Comparison of ENCODE assay signal across 1 cellular context in genomic region chr11:118622376-118623290, GRCh38.
A peak's percentile ranks its signal among the peaks of the same experiment; 100 is the strongest.
TF ChIP-seq lines count a peak whose summit lies in the region.

No MANE protein-coding gene starts in this region.

TF ChIP-seq in HEK293, 187 proteins besides CTCF, POLR2A, EP300 and RAD21 (continued from another document):
- no peak for TF ChIP-seq TSHZ1 (tag by site-specific recombination; IDR thresholded peaks at IDR 0.05; ENCODE audit: borderline replicate concordance)
- 0 out of 2 replicates have a peak, but pooled peaks have one; percentile 13 for TF ChIP-seq HOXD13 (CRISPR knock-in tag; IDR thresholded peaks at IDR 0.05; ENCODE audit: borderline replicate concordance)
- no peak for TF ChIP-seq ZBTB8A (tag by site-specific recombination; IDR thresholded peaks at IDR 0.05)
- TF ChIP-seq PRDM4 (tag by site-specific recombination; IDR thresholded peaks at IDR 0.05): no peak
- TF ChIP-seq ZNF518A (tag by site-specific recombination; conservative IDR thresholded peaks at IDR 0.05; ENCODE audit: low read depth): no peak
- no peak for TF ChIP-seq ZNF26 (tag by site-specific recombination; IDR thresholded peaks at IDR 0.05)
- TF ChIP-seq ZNF645 (tag by site-specific recombination; IDR thresholded peaks at IDR 0.05): no peak
- no peak for TF ChIP-seq TRIM28 (IDR thresholded peaks at IDR 0.05; ENCODE audit: borderline replicate concordance, low read length)
- no peak for TF ChIP-seq ZNF404 (tag by site-specific recombination; IDR thresholded peaks at IDR 0.05)
- 0 out of 2 replicates have a peak, but pooled peaks have one; percentile 26 for TF ChIP-seq OSR2 (tag by site-specific recombination; IDR thresholded peaks at IDR 0.05)
- TF ChIP-seq ZNF175 (tag by site-specific recombination; IDR thresholded peaks at IDR 0.05): no peak
- no peak for TF ChIP-seq ZNF140 (tag by site-specific recombination; IDR thresholded peaks at IDR 0.05)
- peak; percentile 55 for TF ChIP-seq EGR2 (tag by site-specific recombination; IDR thresholded peaks at IDR 0.05; ENCODE audit: low read depth)
- TF ChIP-seq ZNF837 (tag by site-specific recombination; IDR thresholded peaks at IDR 0.05): no peak
- TF ChIP-seq SCRT1 (tag by site-specific recombination; IDR thresholded peaks at IDR 0.05; ENCODE audit: borderline replicate concordance): no peak
- no peak for TF ChIP-seq ZNF433 (tag by site-specific recombination; IDR thresholded peaks at IDR 0.05; ENCODE audit: low read depth)
- TF ChIP-seq ZNF335 (tag by site-specific recombination; conservative IDR thresholded peaks at IDR 0.05): no peak
- no peak for TF ChIP-seq ZNF660 (tag by site-specific recombination; IDR thresholded peaks at IDR 0.05)
- peak; percentile 71 for TF ChIP-seq PRDM10 (tag by site-specific recombination; IDR thresholded peaks at IDR 0.05)
- TF ChIP-seq ZNF600 (tag by site-specific recombination; IDR thresholded peaks at IDR 0.05): peak; percentile 61
- TF ChIP-seq ZNF561 (tag by site-specific recombination; IDR thresholded peaks at IDR 0.05; ENCODE audit: borderline replicate concordance): no peak
- no peak for TF ChIP-seq ZNF114 (tag by site-specific recombination; IDR thresholded peaks at IDR 0.05)
- no peak for TF ChIP-seq ZBTB1 (tag by site-specific recombination; IDR thresholded peaks at IDR 0.05)
- no peak for TF ChIP-seq YY1 (tag by site-specific recombination; IDR thresholded peaks at IDR 0.05)
- peak; percentile 70 for TF ChIP-seq ZFHX2 (tag by site-specific recombination; conservative IDR thresholded peaks at IDR 0.05)
- TF ChIP-seq ZNF214 (tag by site-specific recombination; IDR thresholded peaks at IDR 0.05; ENCODE audit: borderline replicate concordance): no peak
- TF ChIP-seq ZNF555 (tag by site-specific recombination; conservative IDR thresholded peaks at IDR 0.05): no peak
- TF ChIP-seq GLIS2 (tag by site-specific recombination; IDR thresholded peaks at IDR 0.05): peak; percentile 47; the same call in 1 of the 2 replicates
- TF ChIP-seq SP2 (tag by site-specific recombination; IDR thresholded peaks at IDR 0.05): peak; percentile 48
- no peak for TF ChIP-seq ZNF366 (tag by site-specific recombination; conservative IDR thresholded peaks at IDR 0.05)
- no peak for TF ChIP-seq SETDB1 (IDR thresholded peaks at IDR 0.05; ENCODE audit: insufficient read length, low read length)
- TF ChIP-seq ZNF621 (tag by site-specific recombination; IDR thresholded peaks at IDR 0.05): no peak
